8 cellular contexts compared by ENCODE assay signal in genomic region chr22:46934746-46935491, GRCh38.
DNase-seq lines count a peak whose midpoint lies in the region; ATAC-seq and TF ChIP-seq lines count a peak whose summit lies in the region.

No MANE protein-coding gene starts in this region.

- H3K9me3 ChIP-seq in body of pancreas = no peaks in the 10 kb centered on the region
- no peaks in the 10 kb centered on the region for H3K9me3 ChIP-seq in CD4-positive, alpha-beta memory T cell (ENCODE audit: control insufficient read depth in 1 of 2, low read length in 2 of 2)

- H3K27ac Mint-ChIP-seq in mesothelial cell of epicardium = peak overlapping the region; percentile 83
- peak overlapping the region in 2 of 7 donors; percentile 18 for H3K27ac Mint-ChIP-seq in CD4-positive, alpha-beta memory T cell

- no peak overlapping the region for H3K4me3 Mint-ChIP-seq in mesothelial cell of epicardium
- H3K4me3 Mint-ChIP-seq in CD4-positive, alpha-beta memory T cell = no peak overlapping the region

- H3K4me1 ChIP-seq in body of pancreas = peaks cover 45% of the 10 kb centered on the region
- H3K4me1 ChIP-seq in CD4-positive, alpha-beta memory T cell (ENCODE audit: insufficient read depth, low read length) = no peaks in the 10 kb centered on the region

- intact Hi-C loops in body of pancreas (cut with DNase I) = no loop called here
- intact Hi-C loops in CD4-positive, alpha-beta memory T cell (cut with micrococcal nuclease) = no loop called here

- H3K9me3 Mint-ChIP-seq in mesothelial cell of epicardium = no peaks in the 10 kb centered on the region
- H3K9me3 Mint-ChIP-seq in CD4-positive, alpha-beta memory T cell = no peaks in the 10 kb centered on the region

- no peaks in the 10 kb centered on the region for H3K36me3 ChIP-seq in body of pancreas (replicated peaks in 1 of 2; ENCODE audit: insufficient read depth in 1 of 2, low read depth in 2 of 2)
- H3K36me3 ChIP-seq in CD4-positive, alpha-beta memory T cell (ENCODE audit: insufficient read depth, low read length) = peaks cover 6% of the 10 kb centered on the region

- TF ChIP-seq CTCF in body of pancreas (IDR thresholded peaks at IDR 0.05) (no peak), mesothelial cell of epicardium (IDR thresholded peaks at IDR 0.05; ENCODE audit: unreplicated experiment) (no peak)

- no peaks in the 10 kb centered on the region for H3K27me3 ChIP-seq in body of pancreas
- no peaks in the 10 kb centered on the region for H3K27me3 ChIP-seq in CD4-positive, alpha-beta memory T cell (ENCODE audit: insufficient read depth, low read length)

- TF ChIP-seq POLR2A in body of pancreas (IDR thresholded peaks at IDR 0.05) = no peak

- 89 to 93% methylated on average over 14 of the region's 14 CpGs for WGBS in body of pancreas, 2 donors

- CTCF ChIA-PET in CD4-positive, alpha-beta memory T cell (lab: Charles Lee; ENCODE audit: partially characterized antibody) = no interaction called here

- peak; percentile 62 for DNase-seq in LoVo (ENCODE audit: low spot score)
- peak in 3 of 4 donors; percentile 58 to 73 (median 66) for DNase-seq in body of pancreas
- no peak for DNase-seq in mesothelial cell of epicardium (ENCODE audit: low spot score in 2 of 2, unreplicated experiment in 2 of 2)
- DNase-seq in T-helper 9 cell = no peak
- no peak for DNase-seq in CD4-positive, alpha-beta memory T cell

- peaks cover 14% of the 10 kb centered on the region for H3K36me3 Mint-ChIP-seq in mesothelial cell of epicardium
- peaks cover 27 to 31% of the 10 kb centered on the region in 2 donors for H3K36me3 Mint-ChIP-seq in CD4-positive, alpha-beta memory T cell

- H3K4me1 Mint-ChIP-seq in mesothelial cell of epicardium = peaks cover 32% of the 10 kb centered on the region
- peaks cover 8 to 36% (median 14%) of the 10 kb centered on the region in 4 donors for H3K4me1 Mint-ChIP-seq in CD4-positive, alpha-beta memory T cell

- no peak overlapping the region for H3K4me3 ChIP-seq in body of pancreas
- H3K4me3 ChIP-seq in CD4-positive, alpha-beta memory T cell (ENCODE audit: low read length in 2 of 2) = no peak overlapping the region

- ATAC-seq in GM18511 (IDR thresholded peaks at IDR 0.05; ENCODE audit: unreplicated experiment) (peak; percentile 56), body of pancreas (peak; percentile 76), HG03025 (IDR thresholded peaks at IDR 0.05; ENCODE audit: low FRiP score, unreplicated experiment) (no peak), GM19455 (IDR thresholded peaks at IDR 0.05; ENCODE audit: unreplicated experiment) (no peak)

- no peaks in the 10 kb centered on the region for H3K27me3 Mint-ChIP-seq in mesothelial cell of epicardium (ENCODE audit: low read depth)
- H3K27me3 Mint-ChIP-seq in CD4-positive, alpha-beta memory T cell = no peaks in the 10 kb centered on the region

- POLR2A ChIA-PET in CD4-positive, alpha-beta memory T cell (lab: Charles Lee; ENCODE audit: partially characterized antibody) = no interaction called here

- H3K27ac ChIP-seq in body of pancreas = peak overlapping the region; percentile 21 to 69 (median 36)
- H3K27ac ChIP-seq in CD4-positive, alpha-beta memory T cell (ENCODE audit: low read depth, low read length) = no peak overlapping the region

Comparison
In these comparisons a context has a peak if more than half of its experiments do, and no peak if none do; other contexts are left out.
1. ATAC-seq: peak in GM18511 (single experiment) and body of pancreas (single experiment); none in HG03025 (single experiment) and GM19455 (single experiment).
2. DNase-seq: peak in LoVo (single experiment) and body of pancreas (3 of 4); none in mesothelial cell of epicardium (0 of 2), T-helper 9 cell (single experiment) and CD4-positive, alpha-beta memory T cell (0 of 5).